ENCODE assay signal across 11 cellular contexts in the genomic region with DNA sequence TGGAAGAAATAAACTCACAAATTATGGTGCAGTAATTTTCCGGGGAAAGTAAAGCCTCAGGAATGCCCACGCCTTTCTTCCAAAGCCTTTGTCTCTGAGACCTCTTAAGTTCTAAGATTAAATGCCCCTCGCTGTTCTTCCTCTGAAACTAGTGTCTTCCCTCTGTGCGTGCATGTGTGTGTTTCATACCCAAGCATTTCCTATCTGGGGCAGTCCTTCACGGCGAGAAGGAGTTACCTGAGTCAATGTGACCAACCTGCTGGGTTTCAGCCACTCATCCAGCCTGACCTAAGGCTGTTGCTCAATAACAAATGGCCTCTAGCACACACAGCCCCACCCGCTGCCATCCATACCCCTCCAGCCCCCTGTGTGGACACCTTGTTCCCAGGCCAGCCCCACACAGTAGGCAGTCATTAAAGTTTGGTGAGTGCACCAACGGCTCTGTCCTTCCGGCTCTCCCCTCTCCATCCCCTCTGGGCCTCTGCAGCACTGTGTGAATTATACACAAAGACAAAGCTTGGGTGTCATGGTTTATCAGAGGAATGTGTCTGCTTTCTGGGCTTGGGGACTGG. TPM values are rescaled to one million over a fixed set of nuclear protein-coding genes. Genes with fewer than 3 reads are reported as not detected.
DNase-seq lines count a peak whose midpoint lies in the region; ATAC-seq and TF ChIP-seq lines count a peak whose summit lies in the region.
"Had no signal": no experiment of that assay in that cellular context is flagged by ENCODE, and none has a peak within 500 bp of the region (broad histone marks: within the 10 kb centered on the region; RNA-seq: fewer than 3 reads in every experiment).

No MANE protein-coding gene starts in this region.

- no peaks in the 10 kb centered on the region for H3K27me3 ChIP-seq in CD8-positive, alpha-beta memory T cell (ENCODE audit: insufficient read depth, low read length, poor library complexity, severe bottlenecking)
- H3K27me3 ChIP-seq in heart right ventricle, result no peaks in the 10 kb centered on the region
- H3K27me3 ChIP-seq in WERI-Rb-1 (ENCODE audit: insufficient read depth, low read depth, severe bottlenecking), result no peaks in the 10 kb centered on the region

- POLR2A ChIA-PET in CD8-positive, alpha-beta memory T cell (lab: Charles Lee), result no interaction called here
- POLR2A ChIA-PET in T-cell (lab: Charles Lee), result interaction anchor here in 1 of 2 donors (0.6 kb wide), 1 partner anchor 425 kb away, joined by 3 read pairs; no protein-coding TSS in a partner anchor

- H3K27me3 Mint-ChIP-seq in CD8-positive, alpha-beta memory T cell, result no peaks in the 10 kb centered on the region
- H3K27me3 Mint-ChIP-seq in T-cell, result no peaks in the 10 kb centered on the region
- peaks cover 4% of the 10 kb centered on the region for H3K27me3 Mint-ChIP-seq in progenitor cell of endocrine pancreas

- intact Hi-C loops in heart right ventricle (cut with DNase I), result no loop called here

- no peak overlapping the region for H3K4me3 Mint-ChIP-seq in CD8-positive, alpha-beta memory T cell
- no peak overlapping the region for H3K4me3 Mint-ChIP-seq in T-cell
- no peak overlapping the region for H3K4me3 Mint-ChIP-seq in progenitor cell of endocrine pancreas (ENCODE audit: low read depth)
- H3K4me3 Mint-ChIP-seq: activated naive CD4-positive, alpha-beta T cell treated with anti-CD3 and anti-CD28 coated beads, Interleukin-2, amount 10 ng/mL, durations not matched to agents 7 days and 5 days had no signal

- CTCF ChIA-PET in CD8-positive, alpha-beta memory T cell (lab: Charles Lee), result no interaction called here
- CTCF ChIA-PET in T-cell (lab: Charles Lee), result no interaction called here

- no peak overlapping the region for H3K27ac ChIP-seq in CD8-positive, alpha-beta memory T cell (ENCODE audit: low read depth, low read length)
- H3K27ac ChIP-seq in heart right ventricle (peak overlapping the region; percentile 14 to 77 (median 44)), WERI-Rb-1 (no peak overlapping the region)
- H3K27ac ChIP-seq: VCaP had no signal

- H3K36me3 Mint-ChIP-seq in CD8-positive, alpha-beta memory T cell, result peaks cover 0 to 11% (median 3%) of the 10 kb centered on the region in 3 donors
- H3K36me3 Mint-ChIP-seq in T-cell, result peaks cover 8% of the 10 kb centered on the region
- H3K36me3 Mint-ChIP-seq in progenitor cell of endocrine pancreas (ENCODE audit: insufficient read depth), result peaks cover 2% of the 10 kb centered on the region
- no peaks in the 10 kb centered on the region for H3K36me3 Mint-ChIP-seq in activated naive CD4-positive, alpha-beta T cell treated with anti-CD3 and anti-CD28 coated beads, Interleukin-2, amount 50 U/mL, for 72 hours
- H3K36me3 Mint-ChIP-seq: activated naive CD4-positive, alpha-beta T cell treated with anti-CD3 and anti-CD28 coated beads, Interleukin-2, amount 10 ng/mL, durations not matched to agents 7 days and 5 days had no signal

- no peak for DNase-seq in CD8-positive, alpha-beta memory T cell
- DNase-seq in T-cell, result no peak
- no peak for DNase-seq in heart right ventricle
- no peak for DNase-seq in progenitor cell of endocrine pancreas (ENCODE audit: low spot score, unreplicated experiment)
- DNase-seq in WERI-Rb-1, result no peak
- DNase-seq in activated naive CD4-positive, alpha-beta T cell treated with anti-CD3 and anti-CD28 coated beads, Interleukin-2, amount 50 U/mL, for 72 hours (ENCODE audit: low spot score in 2 of 2), result no peak
- DNase-seq: activated naive CD4-positive, alpha-beta T cell treated with anti-CD3 and anti-CD28 coated beads, Interleukin-2, amount 10 ng/mL, durations not matched to agents 7 days and 5 days had no signal

- ATAC-seq in T-cell (replicated peaks in 1 of 4) (no peak), heart right ventricle (no peak), GM21423 (IDR thresholded peaks at IDR 0.05; ENCODE audit: unreplicated experiment) (no peak), GM19452 (IDR thresholded peaks at IDR 0.05; ENCODE audit: unreplicated experiment) (no peak)
- no peak for ATAC-seq in activated naive CD4-positive, alpha-beta T cell treated with anti-CD3 and anti-CD28 coated beads, Interleukin-2, amount 50 U/mL, for 72 hours
- ATAC-seq: GM12878 had no signal

- no peaks in the 10 kb centered on the region for H3K9me3 Mint-ChIP-seq in CD8-positive, alpha-beta memory T cell
- H3K9me3 Mint-ChIP-seq in T-cell, result no peaks in the 10 kb centered on the region
- H3K9me3 Mint-ChIP-seq in progenitor cell of endocrine pancreas (ENCODE audit: low read depth), result no peaks in the 10 kb centered on the region
- no peaks in the 10 kb centered on the region for H3K9me3 Mint-ChIP-seq in activated naive CD4-positive, alpha-beta T cell treated with anti-CD3 and anti-CD28 coated beads, Interleukin-2, amount 50 U/mL, for 72 hours
- H3K9me3 Mint-ChIP-seq: activated naive CD4-positive, alpha-beta T cell treated with anti-CD3 and anti-CD28 coated beads, Interleukin-2, amount 10 ng/mL, durations not matched to agents 7 days and 5 days had no signal

- no peaks in the 10 kb centered on the region for H3K4me1 ChIP-seq in CD8-positive, alpha-beta memory T cell (ENCODE audit: insufficient read depth, low read length)
- peaks cover 3 to 81% (median 62%) of the 10 kb centered on the region in 9 donors for H3K4me1 ChIP-seq in heart right ventricle

- peak overlapping the region in 7 of 8 donors; percentile 44 to 89 (median 82) for H3K27ac Mint-ChIP-seq in CD8-positive, alpha-beta memory T cell
- H3K27ac Mint-ChIP-seq in T-cell, result peak overlapping the region; percentile 25 to 53
- H3K27ac Mint-ChIP-seq in progenitor cell of endocrine pancreas, result peak overlapping the region; percentile 76
- H3K27ac Mint-ChIP-seq in activated naive CD4-positive, alpha-beta T cell treated with anti-CD3 and anti-CD28 coated beads, Interleukin-2, amount 50 U/mL, for 72 hours, result peak overlapping the region in 1 of 2 donors; percentile 16
- H3K27ac Mint-ChIP-seq: activated naive CD4-positive, alpha-beta T cell treated with anti-CD3 and anti-CD28 coated beads, Interleukin-2, amount 10 ng/mL, durations not matched to agents 7 days and 5 days had no signal

- no peaks in the 10 kb centered on the region for H3K36me3 ChIP-seq in CD8-positive, alpha-beta memory T cell (ENCODE audit: insufficient read depth, low read length)
- H3K36me3 ChIP-seq in heart right ventricle (peaks cover 0 to 10% (median 0%) of the 10 kb centered on the region in 9 donors), WERI-Rb-1 (no peaks in the 10 kb centered on the region)

- H3K4me3 ChIP-seq in CD8-positive, alpha-beta memory T cell (ENCODE audit: low read length), result no peak overlapping the region
- no peak overlapping the region for H3K4me3 ChIP-seq in heart right ventricle
- no peak overlapping the region for H3K4me3 ChIP-seq in WERI-Rb-1 (ENCODE audit: low read depth, low read length)
- H3K4me3 ChIP-seq: GM12878 had no signal

- WGBS in heart right ventricle, 2 donors, result 86% methylated on average over 9 of the region's 9 CpGs

- H3K4me1 Mint-ChIP-seq in CD8-positive, alpha-beta memory T cell, result peaks cover 0 to 6% (median 5%) of the 10 kb centered on the region in 3 donors
- H3K4me1 Mint-ChIP-seq in T-cell, result peaks cover 0 to 10% (median 0%) of the 10 kb centered on the region in 3 donors
- H3K4me1 Mint-ChIP-seq in progenitor cell of endocrine pancreas (ENCODE audit: low read depth), result peaks cover 13% of the 10 kb centered on the region

- no peak for TF ChIP-seq CTCF in heart right ventricle (IDR thresholded peaks at IDR 0.05)
- no peak for TF ChIP-seq CTCF in progenitor cell of endocrine pancreas (IDR thresholded peaks at IDR 0.05; ENCODE audit: unreplicated experiment)
- TF ChIP-seq CTCF in WERI-Rb-1 (IDR thresholded peaks at IDR 0.05; ENCODE audit: low read depth, low read length), result no peak

- no peaks in the 10 kb centered on the region for H3K9me3 ChIP-seq in CD8-positive, alpha-beta memory T cell (ENCODE audit: low read length)
- no peaks in the 10 kb centered on the region for H3K9me3 ChIP-seq in heart right ventricle
- H3K9me3 ChIP-seq in WERI-Rb-1 (ENCODE audit: severe bottlenecking), result no peaks in the 10 kb centered on the region

RNA-seq across cellular contexts. Expression of gene FOSL2, which starts 53.8 kb away (rescaled TPM):
- total RNA-seq in CD8-positive, alpha-beta memory T cell, result 10 to 100 TPM; 46.2 to 47.3 TPM
- 14.1 TPM for polyA plus RNA-seq in CD8-positive, alpha-beta memory T cell
- total RNA-seq in T-cell (100 to 1,000 TPM in 1 of 5 donors, 10 to 100 TPM in 3, 1 to 10 TPM in 1; 9.7 to 144 (median 18.5) TPM), heart right ventricle (100 to 1,000 TPM in 1 of 10 donors, 10 to 100 TPM in 9; 29.7 to 182 (median 60.3) TPM), progenitor cell of endocrine pancreas (38.4 and 42.5 TPM in 2 replicates)
- polyA plus RNA-seq in heart right ventricle, result 10 to 100 TPM; 16.5 to 24.0 TPM
- 100 to 1,000 TPM in 1 of 2 donors, 10 to 100 TPM in 1; 99.3 to 153 TPM for total RNA-seq in activated naive CD4-positive, alpha-beta T cell treated with anti-CD3 and anti-CD28 coated beads, Interleukin-2, amount 50 U/mL, for 72 hours

Comparison
In these comparisons a context has a peak if more than half of its experiments do, and no peak if none do; other contexts are left out.
1. H3K27ac ChIP-seq: peak in heart right ventricle (10 of 10); none in CD8-positive, alpha-beta memory T cell (single experiment) and WERI-Rb-1 (single experiment).